9 cellular contexts compared by ENCODE assay signal in the genomic region with DNA sequence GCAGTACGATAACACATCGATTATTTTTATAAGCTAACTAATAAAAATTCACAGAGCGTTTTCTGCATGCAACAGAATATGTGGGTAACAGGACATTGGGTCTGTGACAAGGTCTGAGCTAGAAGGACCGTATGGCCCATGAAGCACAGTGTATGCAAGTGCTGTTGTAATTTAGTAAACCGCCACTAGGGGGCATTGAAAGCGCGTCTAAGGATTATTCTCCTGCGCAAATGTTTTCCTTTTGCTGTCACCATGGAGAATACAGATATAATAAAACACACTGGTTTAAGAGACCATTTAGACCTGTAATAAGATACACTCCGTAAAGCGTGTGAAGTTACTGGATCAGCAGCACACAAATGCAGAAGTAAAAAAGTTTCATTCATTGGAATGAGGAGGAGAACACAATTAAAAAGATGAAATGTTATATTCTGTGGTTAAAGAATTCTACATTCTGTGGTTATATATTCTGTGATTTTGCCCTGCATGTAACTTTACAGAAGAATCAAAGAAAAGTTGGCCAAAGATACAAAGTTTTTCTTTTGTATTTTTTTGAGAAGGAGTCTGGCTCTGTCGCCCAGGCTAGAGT.
DNase-seq lines count a peak whose midpoint lies in the region; ATAC-seq, FAIRE-seq and TF ChIP-seq lines count a peak whose summit lies in the region.
"Had no signal": no experiment of that assay in that cellular context is flagged by ENCODE, and none has a peak within 500 bp of the region (broad histone marks: within the 10 kb centered on the region; RNA-seq: fewer than 3 reads in every experiment).

No MANE protein-coding gene starts in this region.

- dilution Hi-C loops in endothelial cell of umbilical vein (cut with MboI; ENCODE audit: extremely low pct_ligation_motif_present, low sequenced_read_pairs): no loop called here

- H3K79me2 ChIP-seq in endothelial cell of umbilical vein (ENCODE audit: control insufficient read depth, insufficient read depth, low read length): no peaks in the 10 kb centered on the region

- H3K27me3 ChIP-seq in endothelial cell of umbilical vein (ENCODE audit: control insufficient read depth in 2 of 2, insufficient read depth in 2 of 2, low read length in 2 of 2): no peaks in the 10 kb centered on the region
- H3K27me3 ChIP-seq: BLaER1 treated with 17β-estradiol and CSF1 and Interleukin-3, amounts not matched to agents 10 nM and 100 nM had no signal

- H3K27ac Mint-ChIP-seq in stimulated activated memory B cell treated with anti-CD40 and anti-IgM and Interleukin-4, amounts not matched to agents 10 μg/mL and 1 μg/mL and 100 μg/mL, for 72 hours: no peak overlapping the region

- intact Hi-C loops in endothelial cell of umbilical vein (cut with micrococcal nuclease): loop anchor here (1.0 kb wide), 3 partner anchors 13 to 543 kb away; no protein-coding TSS in a partner anchor

- H3K4me1 Mint-ChIP-seq in stimulated activated memory B cell treated with anti-CD40 and anti-IgM and Interleukin-4, amounts not matched to agents 10 μg/mL and 1 μg/mL and 100 μg/mL, for 72 hours: no peaks in the 10 kb centered on the region

- peak; percentile 67 to 73 for TF ChIP-seq CTCF in endothelial cell of umbilical vein (IDR thresholded peaks at IDR 0.05; ENCODE audit: extremely low read depth in 1 of 2, insufficient read depth in 1 of 2, low read depth in 1 of 2, low read length in 2 of 2)

- H3K9me1 ChIP-seq in endothelial cell of umbilical vein (replicated peaks; ENCODE audit: control insufficient read depth, extremely low read depth, insufficient read depth, low read length): no peaks in the 10 kb centered on the region

- H3K4me3 ChIP-seq in endothelial cell of umbilical vein (replicated peaks in 1 of 3; ENCODE audit: insufficient read depth in 1 of 3, low read depth in 1 of 3, low read length in 3 of 3): no peak overlapping the region
- H3K4me3 ChIP-seq: BLaER1 treated with 17β-estradiol and CSF1 and Interleukin-3, amounts not matched to agents 10 nM and 100 nM had no signal

- H4K20me1 ChIP-seq in endothelial cell of umbilical vein (replicated peaks; ENCODE audit: control insufficient read depth, extremely low read depth, insufficient read depth, low read length): no peaks in the 10 kb centered on the region

- H3K9me3 ChIP-seq in endothelial cell of umbilical vein (replicated peaks; ENCODE audit: control insufficient read depth, insufficient read depth, low read length): no peaks in the 10 kb centered on the region
- H3K9me3 ChIP-seq: BLaER1 treated with 17β-estradiol and CSF1 and Interleukin-3, amounts not matched to agents 10 nM and 100 nM had no signal

- H3K27me3 Mint-ChIP-seq in stimulated activated memory B cell treated with anti-CD40 and anti-IgM and Interleukin-4, amounts not matched to agents 10 μg/mL and 1 μg/mL and 100 μg/mL, for 72 hours: peaks cover 13% of the 10 kb centered on the region

- no peaks in the 10 kb centered on the region for H3K9me3 Mint-ChIP-seq in stimulated activated memory B cell treated with anti-CD40 and anti-IgM and Interleukin-4, amounts not matched to agents 10 μg/mL and 1 μg/mL and 100 μg/mL, for 72 hours

- POLR2A ChIA-PET in endothelial cell of umbilical vein (lab: Charles Lee): interaction anchor here (0.7 kb wide), 2 partner anchors 414 to 429 kb away, joined by 3 read pairs; no protein-coding TSS in a partner anchor

- H3K36me3 Mint-ChIP-seq in stimulated activated memory B cell treated with anti-CD40 and anti-IgM and Interleukin-4, amounts not matched to agents 10 μg/mL and 1 μg/mL and 100 μg/mL, for 72 hours: no peaks in the 10 kb centered on the region

- H3K9ac ChIP-seq in endothelial cell of umbilical vein (replicated peaks; ENCODE audit: extremely low read depth, insufficient read depth, low read length): no peak overlapping the region
- H3K9ac ChIP-seq: BLaER1 treated with 17β-estradiol and CSF1 and Interleukin-3, amounts not matched to agents 10 nM and 100 nM had no signal

- peak; percentile 16 for DNase-seq in NK-92 treated with Interleukin-12 subunit alpha and Interleukin-12 subunit beta, amount 100 ng/mL, for 24 hours (lab: John Stamatoyannopoulos, UW)
- DNase-seq in NK-92 (lab: John Stamatoyannopoulos, UW; ENCODE audit: unreplicated experiment) (no peak), NCI-H460 (ENCODE audit: extremely low read depth, low read depth) (peak; percentile 76), endothelial cell of umbilical vein (ENCODE audit: low read depth, low spot score) (peak; percentile 90), middle frontal gyrus (ENCODE audit: extremely low spot score, low spot score) (peak; percentile 77)
- peak; percentile 38 for DNase-seq in activated CD4-positive, alpha-beta T cell treated with anti-CD3 and anti-CD28 coated beads, Interleukin-2, amount 50 U/mL, for 1 hour

- H3K4me1 ChIP-seq in endothelial cell of umbilical vein (ENCODE audit: control insufficient read depth, extremely low read depth, insufficient read depth, low read length): no peaks in the 10 kb centered on the region
- H3K4me1 ChIP-seq: BLaER1 treated with 17β-estradiol and CSF1 and Interleukin-3, amounts not matched to agents 10 nM and 100 nM had no signal

- H2AFZ ChIP-seq in endothelial cell of umbilical vein (ENCODE audit: low read depth, low read length): no peak overlapping the region

- peaks cover 0 to under 1% of the 10 kb centered on the region in 2 experiments for H3K36me3 ChIP-seq in endothelial cell of umbilical vein (ENCODE audit: control insufficient read depth in 2 of 2, extremely low read depth in 1 of 2, insufficient read depth in 2 of 2, low read length in 2 of 2)

- H3K4me3 Mint-ChIP-seq in stimulated activated memory B cell treated with anti-CD40 and anti-IgM and Interleukin-4, amounts not matched to agents 10 μg/mL and 1 μg/mL and 100 μg/mL, for 72 hours: no peak overlapping the region

- no TSS peak for BruUV-seq in endothelial cell of umbilical vein (replicated peaks; lab: Mats Ljungman, UMichigan)

- TF ChIP-seq POLR2A in endothelial cell of umbilical vein (IDR thresholded peaks at IDR 0.05; ENCODE audit: low read depth, low read length): no peak

- FAIRE-seq in endothelial cell of umbilical vein (lab: Jason Lieb, UNC): peak; percentile 88

- CTCF ChIA-PET in endothelial cell of umbilical vein (lab: Charles Lee): interaction anchor here (0.5 to 2.3 kb wide), 28 partner anchors 8 to 1307 kb away, joined by 3 to 62 read pairs (median 4); partner anchors contain the start of gene GBX2

- no peak overlapping the region for H3K4me2 ChIP-seq in endothelial cell of umbilical vein (ENCODE audit: insufficient read depth, low read length)
- H3K4me2 ChIP-seq: BLaER1 treated with 17β-estradiol and CSF1 and Interleukin-3, amounts not matched to agents 10 nM and 100 nM had no signal

- ATAC-seq in HG03280 (IDR thresholded peaks at IDR 0.05; ENCODE audit: unreplicated experiment): peak; percentile 69
- ATAC-seq in stimulated activated memory B cell treated with anti-CD40 and anti-IgM and Interleukin-4, amounts not matched to agents 10 μg/mL and 1 μg/mL and 100 μg/mL, for 72 hours: peak; percentile 68

- no peak overlapping the region for H3K27ac ChIP-seq in endothelial cell of umbilical vein (ENCODE audit: insufficient read depth, low read depth, low read length)

TF ChIP-seq in endothelial cell of umbilical vein, 7 proteins besides CTCF, POLR2A, EP300 and RAD21:
- no peak for TF ChIP-seq FOS (IDR thresholded peaks at IDR 0.05; ENCODE audit: borderline replicate concordance, insufficient read depth, low read length)
- no peak for TF ChIP-seq GATA2 (IDR thresholded peaks at IDR 0.05; ENCODE audit: insufficient read depth, insufficient read length, low read depth, low read length)
- no peak for TF ChIP-seq JUN (IDR thresholded peaks at IDR 0.05; ENCODE audit: borderline replicate concordance, insufficient read depth, insufficient read length, low read depth)
- TF ChIP-seq EZH2 (IDR thresholded peaks at IDR 0.05; ENCODE audit: borderline replicate concordance, low read depth, low read length, severe bottlenecking): no peak
- TF ChIP-seq MYC (IDR thresholded peaks at IDR 0.05; ENCODE audit: low read depth, low read length): no peak
- TF ChIP-seq POLR2AphosphoS5 (IDR thresholded peaks at IDR 0.05; ENCODE audit: insufficient read depth, low read depth, low read length): no peak
- TF ChIP-seq, protein P1, sequence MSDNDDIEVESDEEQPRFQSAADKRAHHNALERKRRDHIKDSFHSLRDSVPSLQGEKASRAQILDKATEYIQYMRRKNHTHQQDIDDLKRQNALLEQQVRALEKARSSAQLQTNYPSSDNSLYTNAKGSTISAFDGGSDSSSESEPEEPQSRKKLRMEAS (IDR thresholded peaks at IDR 0.05; ENCODE audit: insufficient read depth, insufficient read length): no peak
